Comparison of ENCODE assay signal across 9 cellular contexts in the genomic region with DNA sequence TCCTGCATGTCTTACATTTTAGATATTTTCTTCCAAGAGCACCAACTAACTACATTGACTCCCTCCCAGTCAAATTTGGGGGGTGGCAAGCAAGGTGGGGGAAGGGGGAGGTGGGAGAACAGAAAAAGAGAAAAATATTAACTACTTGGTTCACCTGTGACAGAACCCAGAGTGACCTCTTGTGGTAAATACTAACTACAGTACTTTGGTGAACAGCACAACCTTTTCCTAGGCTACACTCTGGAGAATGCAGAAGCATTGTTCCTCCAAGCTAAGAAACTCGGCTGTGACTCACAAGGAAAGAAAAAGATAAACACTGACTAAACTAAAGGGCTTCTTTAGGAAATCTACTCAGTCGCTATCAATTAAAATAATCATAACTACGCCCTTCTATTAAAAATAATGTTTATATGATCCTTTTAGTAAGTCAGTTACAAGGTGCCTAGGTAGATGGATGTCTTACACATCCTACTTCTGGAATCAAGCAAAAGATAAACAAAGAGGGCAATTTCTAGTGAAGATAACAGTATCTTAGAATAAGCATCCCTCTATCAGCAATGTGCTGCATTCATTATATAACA. TPM values are rescaled to one million over a fixed set of nuclear protein-coding genes. Genes with fewer than 3 reads are reported as not detected.
DNase-seq lines count a peak whose midpoint lies in the region; ATAC-seq lines count a peak whose summit lies in the region.
"Had no signal": no experiment of that assay in that cellular context is flagged by ENCODE, and none has a peak within 500 bp of the region (broad histone marks: within the 10 kb centered on the region; RNA-seq: fewer than 3 reads in every experiment).

No MANE protein-coding gene starts in this region.

- H3K9me3 Mint-ChIP-seq in stimulated activated effector memory CD8-positive, alpha-beta T cell treated with anti-CD3 and anti-CD28 coated beads, Interleukin-12 subunit alpha, Interleukin-12 subunit beta, amount 100 ng/mL, for 72 hours, result no peaks in the 10 kb centered on the region
- H3K9me3 Mint-ChIP-seq: stimulated activated naive B cell treated with anti-CD40 and anti-IgM and Interleukin-4, amounts not matched to agents 10 μg/mL and 1 μg/mL and 100 μg/mL, for 72 hours had no signal

- DNase-seq in Caki2 (ENCODE audit: low read depth) (peak; percentile 29), Karpas-422 (peak; percentile 75), SHP77 treated with DMSO at 0.1 percent for 48 hours (lab: John Stamatoyannopoulos, UW) (peak; percentile 29), iris pigment epithelial cell (ENCODE audit: low read depth) (peak; percentile 70), pons (ENCODE audit: low spot score) (no peak)
- DNase-seq in stimulated activated effector memory CD8-positive, alpha-beta T cell treated with anti-CD3 and anti-CD28 coated beads, Interleukin-12 subunit alpha, Interleukin-12 subunit beta, amount 100 ng/mL, for 72 hours (ENCODE audit: low spot score in 2 of 2), result no peak
- DNase-seq: stimulated activated naive B cell treated with anti-CD40 and anti-IgM and Interleukin-4, amounts not matched to agents 10 μg/mL and 1 μg/mL and 100 μg/mL, for 72 hours had no signal

- in situ Hi-C loops in Caki2 (cut with HindIII; ENCODE audit: low pct_unique_long_range_greater_than_20kb, low sequenced_read_pairs), result no loop called here

- no peaks in the 10 kb centered on the region for H3K36me3 ChIP-seq in Karpas-422 (ENCODE audit: insufficient read depth, low read length)

- H3K36me3 Mint-ChIP-seq in stimulated activated effector memory CD8-positive, alpha-beta T cell treated with anti-CD3 and anti-CD28 coated beads, Interleukin-12 subunit alpha, Interleukin-12 subunit beta, amount 100 ng/mL, for 72 hours, result no peaks in the 10 kb centered on the region
- H3K36me3 Mint-ChIP-seq: stimulated activated naive B cell treated with anti-CD40 and anti-IgM and Interleukin-4, amounts not matched to agents 10 μg/mL and 1 μg/mL and 100 μg/mL, for 72 hours had no signal

- no peak overlapping the region for H3K9ac ChIP-seq in Karpas-422 (ENCODE audit: low read length)

- no peak overlapping the region for H3K4me3 Mint-ChIP-seq in stimulated activated effector memory CD8-positive, alpha-beta T cell treated with anti-CD3 and anti-CD28 coated beads, Interleukin-12 subunit alpha, Interleukin-12 subunit beta, amount 100 ng/mL, for 72 hours
- H3K4me3 Mint-ChIP-seq: stimulated activated naive B cell treated with anti-CD40 and anti-IgM and Interleukin-4, amounts not matched to agents 10 μg/mL and 1 μg/mL and 100 μg/mL, for 72 hours had no signal

- H3K4me3 ChIP-seq in Karpas-422 (ENCODE audit: low read length), result no peak overlapping the region

- H3K27ac Mint-ChIP-seq in stimulated activated effector memory CD8-positive, alpha-beta T cell treated with anti-CD3 and anti-CD28 coated beads, Interleukin-12 subunit alpha, Interleukin-12 subunit beta, amount 100 ng/mL, for 72 hours, result no peak overlapping the region
- H3K27ac Mint-ChIP-seq: stimulated activated naive B cell treated with anti-CD40 and anti-IgM and Interleukin-4, amounts not matched to agents 10 μg/mL and 1 μg/mL and 100 μg/mL, for 72 hours had no signal

- no peak overlapping the region for H3K27ac ChIP-seq in Karpas-422 (ENCODE audit: low read length)

- H3K4me1 ChIP-seq in Karpas-422 (ENCODE audit: low read length), result peaks cover 7% of the 10 kb centered on the region

- no peak for ATAC-seq in activated CD4-positive, CD25-positive, alpha-beta regulatory T cell treated with anti-CD3 and anti-CD28 coated beads, Interleukin-2, amount 50 U/mL, for 24 hours
- ATAC-seq in HG03520 (IDR thresholded peaks at IDR 0.05; ENCODE audit: unreplicated experiment), result no peak
- no peak for ATAC-seq in stimulated activated effector memory CD8-positive, alpha-beta T cell treated with anti-CD3 and anti-CD28 coated beads, Interleukin-12 subunit alpha, Interleukin-12 subunit beta, amount 100 ng/mL, for 72 hours

- no peaks in the 10 kb centered on the region for H3K9me2 ChIP-seq in Karpas-422 (replicated peaks; ENCODE audit: insufficient read depth, low read length)

- no peaks in the 10 kb centered on the region for H4K20me1 ChIP-seq in Karpas-422 (ENCODE audit: insufficient read depth, low read depth, low read length)

- no peaks in the 10 kb centered on the region for H3K79me2 ChIP-seq in Karpas-422 (ENCODE audit: low read length)

- no peaks in the 10 kb centered on the region for H3K9me3 ChIP-seq in Karpas-422 (ENCODE audit: low read length)

- no peak overlapping the region for H3K4me2 ChIP-seq in Karpas-422 (ENCODE audit: low read depth, low read length, poor library complexity, severe bottlenecking)

- H3K27me3 ChIP-seq in Karpas-422 (ENCODE audit: low read length), result no peaks in the 10 kb centered on the region

- H2AFZ ChIP-seq in Karpas-422 (ENCODE audit: low read length), result no peak overlapping the region

- H3K4me1 Mint-ChIP-seq in stimulated activated effector memory CD8-positive, alpha-beta T cell treated with anti-CD3 and anti-CD28 coated beads, Interleukin-12 subunit alpha, Interleukin-12 subunit beta, amount 100 ng/mL, for 72 hours, result no peaks in the 10 kb centered on the region

RNA-seq across cellular contexts. Expression of a gene that starts 5.4 kb away (rescaled TPM):
- not detected in 2 replicates for total RNA-seq in Caki2 (2014; rRNA removed; shearing (Covaris generic); ENCODE audit: low replicate concordance)
- 0.04 TPM in 1 of 2 replicates, not detected in the other for total RNA-seq in Karpas-422 (2014; rRNA removed; shearing (Covaris generic); ENCODE audit: low replicate concordance)

Comparison
In these comparisons a context has a peak if more than half of its experiments do, and no peak if none do; other contexts are left out.
1. DNase-seq: peak in Caki2 (single experiment), Karpas-422 (single experiment), SHP77 treated with DMSO at 0.1 percent for 48 hours (single experiment) and iris pigment epithelial cell (single experiment); none in stimulated activated effector memory CD8-positive, alpha-beta T cell treated with anti-CD3 and anti-CD28 coated beads, Interleukin-12 subunit alpha, Interleukin-12 subunit beta, amount 100 ng/mL, for 72 hours (0 of 2) and pons (single experiment).